8 cellular contexts compared by ENCODE assay signal in the genomic region with DNA sequence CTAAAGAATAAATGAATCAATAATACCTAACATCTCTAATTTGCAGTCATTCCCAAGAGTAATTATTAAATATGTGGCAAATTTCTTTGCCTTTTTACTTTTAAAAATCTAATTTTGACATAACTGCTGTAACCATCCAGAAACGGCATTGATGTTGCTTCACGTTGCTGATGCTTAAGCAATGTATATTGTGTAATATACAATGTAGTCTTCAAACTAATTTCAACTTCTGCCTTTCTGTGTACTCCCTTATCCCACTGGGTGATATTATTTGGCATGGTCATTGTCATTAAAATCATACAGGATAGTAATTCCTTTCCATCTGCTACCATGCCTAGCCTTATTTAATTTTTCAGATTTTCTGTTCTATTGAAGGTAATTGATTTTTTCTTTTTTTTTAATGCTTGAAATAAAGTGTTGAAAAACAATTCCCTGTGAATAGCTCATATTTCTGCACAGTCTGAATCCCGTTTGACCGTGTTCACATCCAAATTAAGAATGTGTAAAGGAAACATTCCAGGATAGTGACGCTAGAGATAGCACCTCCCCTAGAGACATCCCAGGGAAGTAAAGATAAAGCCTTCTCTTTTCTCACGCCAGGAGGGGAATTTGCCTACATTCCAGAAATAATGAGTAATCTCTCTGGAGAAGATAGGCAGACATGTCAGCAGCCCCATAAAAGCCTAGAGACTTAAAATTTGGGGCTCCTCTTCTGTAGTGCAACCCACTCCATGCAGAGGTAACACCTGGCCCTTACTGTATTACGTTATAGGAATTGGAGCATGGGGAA. TPM values are rescaled to one million over a fixed set of nuclear protein-coding genes. Genes with fewer than 3 reads are reported as not detected.
DNase-seq lines count a peak whose midpoint lies in the region; ATAC-seq and TF ChIP-seq lines count a peak whose summit lies in the region.

No MANE protein-coding gene starts in this region.

- H3K4me1 Mint-ChIP-seq in nephron: peaks cover 12% of the 10 kb centered on the region
- peaks cover 7% of the 10 kb centered on the region for H3K4me1 Mint-ChIP-seq in activated naive CD8-positive, alpha-beta T cell treated with anti-CD3 and anti-CD28 coated beads for 36 hours

- H3K36me3 ChIP-seq in PC-3 (ENCODE audit: low read depth, low read length): peaks cover 29% of the 10 kb centered on the region

- no peaks in the 10 kb centered on the region for H3K9me2 ChIP-seq in PC-3 (replicated peaks; ENCODE audit: low read length)

- H3K27me3 ChIP-seq in PC-3 (ENCODE audit: low read length): no peaks in the 10 kb centered on the region

- H3F3A ChIP-seq in PC-3 (ENCODE audit: low read length, unreplicated experiment): no peaks in the 10 kb centered on the region

- H3K36me3 Mint-ChIP-seq in nephron (ENCODE audit: low read depth): peaks cover 49% of the 10 kb centered on the region
- peaks cover 13% of the 10 kb centered on the region for H3K36me3 Mint-ChIP-seq in activated naive CD8-positive, alpha-beta T cell treated with anti-CD3 and anti-CD28 coated beads for 36 hours

- 0 out of 2 replicates have a peak overlapping the region, but pooled peaks have one; percentile 13 for H3K9ac ChIP-seq in PC-3 (ENCODE audit: low read length)

- peak overlapping the region; percentile 30 to 76 (median 57) for H3K27ac Mint-ChIP-seq in nephron
- H3K27ac Mint-ChIP-seq in activated naive CD8-positive, alpha-beta T cell treated with anti-CD3 and anti-CD28 coated beads for 36 hours: no peak overlapping the region

- DNase-seq in EH (ENCODE audit: low read depth) (peak; percentile 99), PC-3 (peak; percentile 85), epithelial cell of prostate (ENCODE audit: low read depth, low spot score) (peak; percentile 26), NCI-H510A treated with DMSO at 0.1 percent for 48 hours (lab: John Stamatoyannopoulos, UW) (no peak), KG1 (lab: John Stamatoyannopoulos, UW) (no peak)
- no peak for DNase-seq in effector CD8-positive, alpha-beta T cell (lab: John Stamatoyannopoulos, UW)
- DNase-seq in activated naive CD8-positive, alpha-beta T cell treated with anti-CD3 and anti-CD28 coated beads for 36 hours: no peak

- no peak for TF ChIP-seq CTCF in PC-3 (conservative IDR thresholded peaks at IDR 0.05; ENCODE audit: low read depth, low read length)
- no peak for TF ChIP-seq CTCF in nephron (IDR thresholded peaks at IDR 0.05; ENCODE audit: unreplicated experiment in 3 of 3)

- POLR2A ChIA-PET in PC-3 (lab: Charles Lee; ENCODE audit: unreplicated experiment): no interaction called here

- peaks cover 4% of the 10 kb centered on the region for H3K79me2 ChIP-seq in PC-3 (ENCODE audit: low read length)

- H2AFZ ChIP-seq in PC-3 (ENCODE audit: low read length): no peak overlapping the region

- CTCF ChIA-PET in PC-3 (lab: Charles Lee): no interaction called here

- peak overlapping the region; percentile 40 for H3K4me2 ChIP-seq in PC-3 (ENCODE audit: low read length)

- H3K27me3 Mint-ChIP-seq in nephron (ENCODE audit: low read depth): no peaks in the 10 kb centered on the region
- no peaks in the 10 kb centered on the region for H3K27me3 Mint-ChIP-seq in activated naive CD8-positive, alpha-beta T cell treated with anti-CD3 and anti-CD28 coated beads for 36 hours

- intact Hi-C loops in PC-3 (cut with micrococcal nuclease): no loop called here

- H3K4me1 ChIP-seq in PC-3 (ENCODE audit: insufficient read depth, low read length): peaks cover 35% of the 10 kb centered on the region

- no peaks in the 10 kb centered on the region for H3K9me3 ChIP-seq in PC-3 (ENCODE audit: low read length)

- peak; percentile 53 for ATAC-seq in PC-3

- H4K20me1 ChIP-seq in PC-3 (ENCODE audit: low read length): no peaks in the 10 kb centered on the region

- no peak overlapping the region for H3K4me3 ChIP-seq in PC-3 (ENCODE audit: low read length)

- no peaks in the 10 kb centered on the region for H3K9me3 Mint-ChIP-seq in nephron
- H3K9me3 Mint-ChIP-seq in activated naive CD8-positive, alpha-beta T cell treated with anti-CD3 and anti-CD28 coated beads for 36 hours: no peaks in the 10 kb centered on the region

- no TSS peak for BruUV-seq in PC-3 (replicated peaks; lab: Mats Ljungman, UMichigan)

- no peak overlapping the region for H3K4me3 Mint-ChIP-seq in nephron
- no peak overlapping the region for H3K4me3 Mint-ChIP-seq in activated naive CD8-positive, alpha-beta T cell treated with anti-CD3 and anti-CD28 coated beads for 36 hours

- peak overlapping the region; percentile 56 for H3K27ac ChIP-seq in PC-3 (ENCODE audit: low read length)
- peak overlapping the region; percentile 63 for H3K27ac ChIP-seq in epithelial cell of prostate

RNA-seq across cellular contexts. Expression of gene FAM200B, which starts 8.6 kb away (rescaled TPM):
- 20.1 and 20.7 TPM in 2 replicates for total RNA-seq in PC-3 (2014; rRNA removed)
- 10 to 100 TPM; 13.1 to 15.0 TPM for total RNA-seq in activated naive CD8-positive, alpha-beta T cell treated with anti-CD3 and anti-CD28 coated beads for 36 hours

RNA-seq across cellular contexts. Expression of gene BST1, which starts 12.7 kb away (rescaled TPM):
- 0.69 and 0.86 TPM in 2 replicates for total RNA-seq in PC-3 (2014; rRNA removed)
- under 1 TPM; 0.38 to 0.54 TPM for total RNA-seq in activated naive CD8-positive, alpha-beta T cell treated with anti-CD3 and anti-CD28 coated beads for 36 hours

RNA-seq across cellular contexts. Expression of gene FBXL5, which starts 35.1 kb away (rescaled TPM):
- total RNA-seq in PC-3 (2014; rRNA removed): 21.9 and 42.4 TPM in 2 replicates
- 10 to 100 TPM; 30.3 to 31.0 TPM for total RNA-seq in activated naive CD8-positive, alpha-beta T cell treated with anti-CD3 and anti-CD28 coated beads for 36 hours

Comparison
In these comparisons a context has a peak if more than half of its experiments do, and no peak if none do; other contexts are left out.
1. DNase-seq: peak in EH (single experiment), PC-3 (single experiment) and epithelial cell of prostate (single experiment); none in NCI-H510A treated with DMSO at 0.1 percent for 48 hours (single experiment), effector CD8-positive, alpha-beta T cell (single experiment), activated naive CD8-positive, alpha-beta T cell treated with anti-CD3 and anti-CD28 coated beads for 36 hours (single experiment) and KG1 (single experiment).